In genomic region chr3:7396534-7396933, GRCh38 we compare ENCODE assay signal across 8 cellular contexts.
"Had no signal": no experiment of that assay in that cellular context is flagged by ENCODE, and none has a peak within 500 bp of the region (broad histone marks: within the 10 kb centered on the region; RNA-seq: fewer than 3 reads in every experiment).

No MANE protein-coding gene starts in this region.

- ATAC-seq: GM12878 had no signal

- DNase-seq: GDM1, GF-D8 had no signal

- FAIRE-seq: G401.6, GM12878, GM12891, GM12892, GM18507, GM19239 had no signal

- H3K4me3 ChIP-seq: GM12878 had no signal
